In genomic region chr3:32106929-32107362, GRCh38 we compare ENCODE assay signal across 8 cellular contexts. TPM values are rescaled to one million over a fixed set of nuclear protein-coding genes. Genes with fewer than 3 reads are reported as not detected.
A peak's percentile ranks its signal among the peaks of the same experiment; 100 is the strongest.
DNase-seq lines count a peak whose midpoint lies in the region; ATAC-seq and TF ChIP-seq lines count a peak whose summit lies in the region.

No MANE protein-coding gene starts in this region.

- peak; percentile 0 to 51 for ATAC-seq in naive thymus-derived CD8-positive, alpha-beta T cell
- no peak for ATAC-seq in GM18502 (IDR thresholded peaks at IDR 0.05; ENCODE audit: poor library complexity, unreplicated experiment)

- POLR2A ChIA-PET in CD4-positive, alpha-beta memory T cell (lab: Charles Lee; ENCODE audit: partially characterized antibody), result interaction anchor here (1.2 to 1.9 kb wide), 5 partner anchors 8 to 1501 kb away, joined by 3 to 34 read pairs (median 4); partner anchors contain the start of genes STT3B and TGFBR2
- POLR2A ChIA-PET in HEK293 (lab: Yijun Ruan, JAX), result no interaction called here
- POLR2A ChIA-PET in naive thymus-derived CD8-positive, alpha-beta T cell (lab: Charles Lee), result interaction anchor here (0.9 to 1.4 kb wide), 3 partner anchors 8 to 264 kb away, joined by 3 to 13 read pairs (median 5); no protein-coding TSS in a partner anchor

- peaks cover 0 to 17% (median 5%) of the 10 kb centered on the region in 8 donors for H3K9me3 Mint-ChIP-seq in CD4-positive, alpha-beta memory T cell
- H3K9me3 Mint-ChIP-seq in naive thymus-derived CD8-positive, alpha-beta T cell, result peaks cover 0 to 17% (median 5%) of the 10 kb centered on the region in 9 donors

- intact Hi-C loops in CD4-positive, alpha-beta memory T cell (cut with micrococcal nuclease), result loop anchor here (1.0 to 5.0 kb wide), 5 partner anchors 7 to 1334 kb away; partner anchors contain the start of genes DYNC1LI1 and UBP1

- peak overlapping the region; percentile 94 to 98 (median 97) for H3K4me3 Mint-ChIP-seq in CD4-positive, alpha-beta memory T cell
- peak overlapping the region; percentile 86 to 98 (median 96) for H3K4me3 Mint-ChIP-seq in naive thymus-derived CD8-positive, alpha-beta T cell

- no peak for TF ChIP-seq CTCF in HEK293 (tag by site-specific recombination; IDR thresholded peaks at IDR 0.05)
- TF ChIP-seq CTCF in epithelial cell of proximal tubule (conservative IDR thresholded peaks at IDR 0.05; ENCODE audit: low read depth, low read length), result no peak

- peaks cover 0 to 4% of the 10 kb centered on the region in 2 donors for H3K9me3 ChIP-seq in CD4-positive, alpha-beta memory T cell (ENCODE audit: control insufficient read depth in 1 of 2, low read length in 2 of 2)
- H3K9me3 ChIP-seq in HEK293 (ENCODE audit: control insufficient read depth, insufficient read depth, low read depth, low read length), result no peaks in the 10 kb centered on the region
- no peaks in the 10 kb centered on the region for H3K9me3 ChIP-seq in SK-N-MC (ENCODE audit: low read depth, low read length)

- H3K27me3 Mint-ChIP-seq in CD4-positive, alpha-beta memory T cell, result no peaks in the 10 kb centered on the region
- no peaks in the 10 kb centered on the region for H3K27me3 Mint-ChIP-seq in naive thymus-derived CD8-positive, alpha-beta T cell

- peaks cover 30 to 54% (median 41%) of the 10 kb centered on the region in 4 donors for H3K4me1 Mint-ChIP-seq in CD4-positive, alpha-beta memory T cell
- H3K4me1 Mint-ChIP-seq in naive thymus-derived CD8-positive, alpha-beta T cell, result peaks cover 15 to 40% (median 36%) of the 10 kb centered on the region in 4 donors

- H3K27ac ChIP-seq in CD4-positive, alpha-beta memory T cell (ENCODE audit: low read depth, low read length), result peak overlapping the region; percentile 61
- H3K27ac ChIP-seq in HEK293 (ENCODE audit: extremely low read depth, low read depth, low read length) (peak overlapping the region; percentile 43; the same call in 1 of the 2 replicates), SK-N-MC (no peak overlapping the region)

- no peak for DNase-seq in CD4-positive, alpha-beta memory T cell
- DNase-seq in SK-N-MC (ENCODE audit: low read depth, low spot score) (no peak), epithelial cell of proximal tubule (ENCODE audit: low read depth) (no peak), NCI-H1105 treated with DMSO at 0.1 percent for 48 hours (lab: John Stamatoyannopoulos, UW) (no peak)
- no peak for DNase-seq in naive thymus-derived CD8-positive, alpha-beta T cell
- DNase-seq in central memory CD4-positive, alpha-beta T cell, result no peak

- peak overlapping the region; percentile 66 to 95 (median 90) for H3K27ac Mint-ChIP-seq in CD4-positive, alpha-beta memory T cell
- H3K27ac Mint-ChIP-seq in naive thymus-derived CD8-positive, alpha-beta T cell, result peak overlapping the region; percentile 71 to 94 (median 88)

- H3K4me3 ChIP-seq in CD4-positive, alpha-beta memory T cell (ENCODE audit: low read length in 2 of 2), result peak overlapping the region; percentile 12 to 87
- H3K4me3 ChIP-seq in HEK293 (ENCODE audit: low read depth, low read length) (peak overlapping the region; percentile 77), SK-N-MC (peak overlapping the region; percentile 76), epithelial cell of proximal tubule (ENCODE audit: low read depth, low read length) (peak overlapping the region; percentile 85)

- H3K27me3 ChIP-seq in CD4-positive, alpha-beta memory T cell (ENCODE audit: insufficient read depth, low read length), result no peaks in the 10 kb centered on the region

- CTCF ChIA-PET in CD4-positive, alpha-beta memory T cell (lab: Charles Lee; ENCODE audit: partially characterized antibody), result interaction anchor here (1.2 kb wide), 1 partner anchor 133 kb away, joined by 4 read pairs; no protein-coding TSS in a partner anchor
- CTCF ChIA-PET in HEK293 (lab: Yijun Ruan, JAX), result no interaction called here

- H3K4me1 ChIP-seq in CD4-positive, alpha-beta memory T cell (ENCODE audit: insufficient read depth, low read length), result peaks cover 39% of the 10 kb centered on the region
- no peaks in the 10 kb centered on the region for H3K4me1 ChIP-seq in HEK293 (ENCODE audit: control insufficient read depth, insufficient read depth, low read length)

- H3K36me3 Mint-ChIP-seq in CD4-positive, alpha-beta memory T cell, result peaks cover 6 to 10% of the 10 kb centered on the region in 2 donors
- peaks cover 0 to 5% (median under 1%) of the 10 kb centered on the region in 3 donors for H3K36me3 Mint-ChIP-seq in naive thymus-derived CD8-positive, alpha-beta T cell

- no peaks in the 10 kb centered on the region for H3K36me3 ChIP-seq in CD4-positive, alpha-beta memory T cell (ENCODE audit: insufficient read depth, low read length)
- H3K36me3 ChIP-seq in HEK293 (ENCODE audit: control insufficient read depth in 2 of 2, insufficient read depth in 1 of 2, low read length in 2 of 2), result no peaks in the 10 kb centered on the region
- no peaks in the 10 kb centered on the region for H3K36me3 ChIP-seq in SK-N-MC (ENCODE audit: insufficient read depth, low read length)

- no peak overlapping the region for H3K9ac ChIP-seq in SK-N-MC (ENCODE audit: insufficient read length)

TF ChIP-seq in HEK293, 187 proteins besides CTCF, POLR2A, EP300 and RAD21:
- TF ChIP-seq SCRT2 (tag by site-specific recombination; IDR thresholded peaks at IDR 0.05), result peak; percentile 52; the same call in 1 of the 2 replicates
- TF ChIP-seq ZBTB21 (tag by site-specific recombination; IDR thresholded peaks at IDR 0.05), result no peak
- peak; percentile 58 for TF ChIP-seq ZNF335 (tag by site-specific recombination; conservative IDR thresholded peaks at IDR 0.05)
- peak; percentile 84 for TF ChIP-seq ZBTB8A (tag by site-specific recombination; IDR thresholded peaks at IDR 0.05)
- no peak for TF ChIP-seq HOXC10 (CRISPR knock-in tag; IDR thresholded peaks at IDR 0.05)
- TF ChIP-seq, protein P1, sequence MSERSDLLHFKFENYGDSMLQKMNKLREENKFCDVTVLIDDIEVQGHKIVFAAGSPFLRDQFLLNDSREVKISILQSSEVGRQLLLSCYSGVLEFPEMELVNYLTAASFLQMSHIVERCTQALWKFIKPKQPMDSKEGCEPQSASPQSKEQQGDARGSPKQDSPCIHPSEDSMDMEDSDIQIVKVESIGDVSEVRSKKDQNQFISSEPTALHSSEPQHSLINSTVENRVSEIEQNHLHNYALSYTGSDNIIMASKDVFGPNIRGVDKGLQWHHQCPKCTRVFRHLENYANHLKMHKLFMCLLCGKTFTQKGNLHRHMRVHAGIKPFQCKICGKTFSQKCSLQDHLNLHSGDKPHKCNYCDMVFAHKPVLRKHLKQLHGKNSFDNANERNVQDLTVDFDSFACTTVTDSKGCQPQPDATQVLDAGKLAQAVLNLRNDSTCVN (tag by site-specific recombination; optimal IDR thresholded peaks at IDR 0.05), result peak; percentile 58
- TF ChIP-seq ZBTB1 (tag by site-specific recombination; IDR thresholded peaks at IDR 0.05), result no peak
- no peak for TF ChIP-seq ZNF776 (tag by site-specific recombination; IDR thresholded peaks at IDR 0.05; ENCODE audit: borderline replicate concordance)
- TF ChIP-seq ZNF18 (tag by site-specific recombination; IDR thresholded peaks at IDR 0.05), result no peak
- TF ChIP-seq ZBTB20 (tag by site-specific recombination; IDR thresholded peaks at IDR 0.05), result peak; percentile 30; the same call in 1 of the 2 replicates
- TF ChIP-seq ZBTB48 (tag by site-specific recombination; IDR thresholded peaks at IDR 0.05), result no peak
TF ChIP-seq in HEK293: peak in this region for 5.

RNA-seq across cellular contexts. Expression of gene GPD1L, which starts 0.5 kb away (rescaled TPM):
- 10 to 100 TPM; 22.7 to 32.5 TPM for total RNA-seq in CD4-positive, alpha-beta memory T cell
- polyA plus RNA-seq in CD4-positive, alpha-beta memory T cell, result 10 to 100 TPM; 20.6 to 24.3 TPM
- total RNA-seq in epithelial cell of proximal tubule, result 5.8 and 11.2 TPM in 2 replicates
- total RNA-seq in naive thymus-derived CD8-positive, alpha-beta T cell, result 10 to 100 TPM; 16.6 to 20.5 TPM
- polyA plus RNA-seq in naive thymus-derived CD8-positive, alpha-beta T cell, result 10 to 100 TPM in 1 of 3 donors, 1 to 10 TPM in 2; 8.0 to 10.4 (median 10.0) TPM
